ENCODE assay signal across 8 cellular contexts in genomic region chr19:15836345-15836594, GRCh38. TPM values are rescaled to one million over a fixed set of nuclear protein-coding genes. Genes with fewer than 3 reads are reported as not detected.
DNase-seq lines count a peak whose midpoint lies in the region; ATAC-seq and TF ChIP-seq lines count a peak whose summit lies in the region.

No MANE protein-coding gene starts in this region.

- no peaks in the 10 kb centered on the region for H3K79me2 ChIP-seq in MM.1S (ENCODE audit: low read length)

- H3K9ac ChIP-seq in MM.1S (ENCODE audit: low read length): peak overlapping the region; percentile 65; the same call in 1 of the 2 replicates

- peaks cover 68% of the 10 kb centered on the region for H3K27me3 ChIP-seq in MM.1S (replicated peaks; ENCODE audit: insufficient read depth, low read length)

- H3K4me2 ChIP-seq in MM.1S (ENCODE audit: low read depth, low read length): peak overlapping the region; percentile 78

- H3K36me3 ChIP-seq in MM.1S (replicated peaks; ENCODE audit: insufficient read depth, low read length): no peaks in the 10 kb centered on the region

- H3K4me1 Mint-ChIP-seq in natural killer cell: peaks cover 18 to 19% of the 10 kb centered on the region in 2 donors

- H3K4me3 ChIP-seq in MM.1S (ENCODE audit: low read length): peak overlapping the region; percentile 74

- H3K27ac ChIP-seq in MM.1S (ENCODE audit: low read length) (no peak overlapping the region), cingulate gyrus (ENCODE audit: low read depth, low read length) (peak overlapping the region; percentile 90)

- DNase-seq in MM.1S (no peak), natural killer cell (no peak), G401 (ENCODE audit: low spot score) (no peak)

- TF ChIP-seq CTCF in MM.1S (IDR thresholded peaks at IDR 0.05; ENCODE audit: low read length) (no peak), natural killer cell (IDR thresholded peaks at IDR 0.05) (no peak)

- in situ Hi-C loops in G401 (cut with HindIII; ENCODE audit: low sequenced_read_pairs): no loop called here

- H3K27me3 Mint-ChIP-seq in natural killer cell (ENCODE audit: low read depth in 2 of 2): no peaks in the 10 kb centered on the region

- H2AFZ ChIP-seq in MM.1S (ENCODE audit: low read length): peak overlapping the region; percentile 90

- H4K20me1 ChIP-seq in MM.1S (ENCODE audit: insufficient read depth, low read length): no peaks in the 10 kb centered on the region

- peak overlapping the region; percentile 97 for H3K4me3 Mint-ChIP-seq in natural killer cell

- peak overlapping the region; percentile 96 to 97 for H3K27ac Mint-ChIP-seq in natural killer cell

- H3K9me2 ChIP-seq in MM.1S (replicated peaks; ENCODE audit: insufficient read depth, low read length): no peaks in the 10 kb centered on the region

- intact Hi-C loops in natural killer cell (cut with micrococcal nuclease): loop anchor here (10.0 kb wide), 1 partner anchor 599 kb away; no protein-coding TSS in a partner anchor

- no peaks in the 10 kb centered on the region for H3F3A ChIP-seq in MM.1S (ENCODE audit: insufficient read depth, low read length)

- H3K9me3 ChIP-seq in MM.1S (replicated peaks; ENCODE audit: insufficient read depth, low read length): no peaks in the 10 kb centered on the region

- ATAC-seq in GM19438 (IDR thresholded peaks at IDR 0.05; ENCODE audit: low read depth, unreplicated experiment) (peak; percentile 31), natural killer cell (peak in 2 of 3 donors; percentile 21 to 22), GM19035 (IDR thresholded peaks at IDR 0.05; ENCODE audit: unreplicated experiment) (no peak), GM18907 (IDR thresholded peaks at IDR 0.05; ENCODE audit: unreplicated experiment) (no peak), HG02623 (IDR thresholded peaks at IDR 0.05; ENCODE audit: unreplicated experiment) (no peak)

- no peaks in the 10 kb centered on the region for H3K9me3 Mint-ChIP-seq in natural killer cell

- H3K4me1 ChIP-seq in MM.1S (ENCODE audit: low read length): 0 out of 2 replicates have a peak, but pooled peaks cover 3% of the 10 kb centered on the region

- H3K36me3 Mint-ChIP-seq in natural killer cell: no peaks in the 10 kb centered on the region

RNA-seq across cellular contexts. Expression of gene OR10H1, which starts 20.8 kb away (rescaled TPM):
- total RNA-seq in natural killer cell: under 1 TPM in 2 of 3 donors, not detected in 1; 0.08 to 0.12 TPM
- not detected in 2 replicates for total RNA-seq in G401 (2014; rRNA removed; shearing (Covaris generic))

RNA-seq across cellular contexts. Expression of gene OR10H5, which starts 48.8 kb away (rescaled TPM):
- not detected for total RNA-seq in natural killer cell
- total RNA-seq in G401 (2014; rRNA removed; shearing (Covaris generic)): not detected in 2 replicates

Comparison
In these comparisons a context has a peak if more than half of its experiments do, and no peak if none do; other contexts are left out.
1. ATAC-seq: peak in GM19438 (single experiment) and natural killer cell (2 of 3); none in GM19035 (single experiment), GM18907 (single experiment) and HG02623 (single experiment).